Comparison of ENCODE assay signal across 8 cellular contexts in genomic region chr10:102225646-102226541, GRCh38. TPM values are rescaled to one million over a fixed set of nuclear protein-coding genes. Genes with fewer than 3 reads are reported as not detected.
A peak's percentile ranks its signal among the peaks of the same experiment; 100 is the strongest.
DNase-seq lines count a peak whose midpoint lies in the region; ATAC-seq, FAIRE-seq and TF ChIP-seq lines count a peak whose summit lies in the region.

A gene with protein sequence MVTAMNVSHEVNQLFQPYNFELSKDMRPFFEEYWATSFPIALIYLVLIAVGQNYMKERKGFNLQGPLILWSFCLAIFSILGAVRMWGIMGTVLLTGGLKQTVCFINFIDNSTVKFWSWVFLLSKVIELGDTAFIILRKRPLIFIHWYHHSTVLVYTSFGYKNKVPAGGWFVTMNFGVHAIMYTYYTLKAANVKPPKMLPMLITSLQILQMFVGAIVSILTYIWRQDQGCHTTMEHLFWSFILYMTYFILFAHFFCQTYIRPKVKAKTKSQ (plus strand): TSS chr10:102226299. CDS start chr10:102226549, 250 bp downstream.

- CTCF ChIA-PET in activated naive CD4-positive, alpha-beta T cell treated with anti-CD3 and anti-CD28 coated beads, Interleukin-2, amount 10 ng/mL, durations not matched to agents 7 days and 5 days (lab: Charles Lee), result interaction anchor here (0.8 to 17.6 kb wide), 8 partner anchors 14 to 438 kb away, joined by 3 to 693 read pairs (median 4); partner anchors contain the start of gene NFKB2

- peaks cover 22% of the 10 kb centered on the region for H3K4me1 ChIP-seq in CD4-positive, CD25-positive, alpha-beta regulatory T cell (ENCODE audit: control insufficient read depth, insufficient read depth, low read length, poor library complexity, severe bottlenecking)
- H3K4me1 ChIP-seq in neutrophil (ENCODE audit: control insufficient read depth in 1 of 2, insufficient read depth in 1 of 2, low read depth in 1 of 2, low read length in 1 of 2), result peaks cover 39 to 41% of the 10 kb centered on the region in 2 experiments

- ATAC-seq in CD4-positive, CD25-positive, alpha-beta regulatory T cell (ENCODE audit: low read depth in 2 of 2), result peak; percentile 90 to 91
- ATAC-seq in GM21367 (IDR thresholded peaks at IDR 0.05; ENCODE audit: unreplicated experiment), result peak; percentile 89

- peaks cover 0 to 2% (median 0%) of the 10 kb centered on the region in 7 donors for H3K9me3 Mint-ChIP-seq in CD4-positive, CD25-positive, alpha-beta regulatory T cell
- no peaks in the 10 kb centered on the region for H3K9me3 Mint-ChIP-seq in activated naive CD4-positive, alpha-beta T cell treated with anti-CD3 and anti-CD28 coated beads, Interleukin-2, amount 10 ng/mL, durations not matched to agents 7 days and 5 days

- no peaks in the 10 kb centered on the region for H3K36me3 ChIP-seq in CD4-positive, CD25-positive, alpha-beta regulatory T cell (ENCODE audit: control insufficient read depth, insufficient read depth, low read length)
- H3K36me3 ChIP-seq in neutrophil, result no peaks in the 10 kb centered on the region

- H3K27me3 ChIP-seq in CD4-positive, CD25-positive, alpha-beta regulatory T cell (ENCODE audit: control insufficient read depth, insufficient read depth, low read length), result peaks cover 24% of the 10 kb centered on the region
- H3K27me3 ChIP-seq in neutrophil, result peaks cover 22% of the 10 kb centered on the region

- peak; percentile 54 for TF ChIP-seq CTCF in neutrophil (IDR thresholded peaks at IDR 0.05)

- DNase-seq in CD4-positive, CD25-positive, alpha-beta regulatory T cell, result peak; percentile 75 to 94 (median 79)
- peak; percentile 75 for DNase-seq in HTR-8/SVneo (ENCODE audit: insufficient read length, low spot score)
- DNase-seq in SIG-M5 treated with dmso at 0.1 percent for 504 hours (lab: John Stamatoyannopoulos, UW; ENCODE audit: unreplicated experiment), result peak; percentile 94
- peak; percentile 93 for DNase-seq in activated naive CD4-positive, alpha-beta T cell treated with anti-CD3 and anti-CD28 coated beads, Interleukin-2, amount 10 ng/mL, durations not matched to agents 7 days and 5 days
- peak; percentile 88 to 96 for DNase-seq in frontal cortex (ENCODE audit: low spot score in 2 of 2)
- peak; percentile 89 for DNase-seq in stromal cell of bone marrow (ENCODE audit: low read depth)

- H3K36me3 Mint-ChIP-seq in CD4-positive, CD25-positive, alpha-beta regulatory T cell, result no peaks in the 10 kb centered on the region
- no peaks in the 10 kb centered on the region for H3K36me3 Mint-ChIP-seq in activated naive CD4-positive, alpha-beta T cell treated with anti-CD3 and anti-CD28 coated beads, Interleukin-2, amount 10 ng/mL, durations not matched to agents 7 days and 5 days

- H3K9me3 ChIP-seq in CD4-positive, CD25-positive, alpha-beta regulatory T cell (ENCODE audit: control insufficient read depth in 2 of 2, low read length in 2 of 2), result no peaks in the 10 kb centered on the region
- no peaks in the 10 kb centered on the region for H3K9me3 ChIP-seq in neutrophil

- FAIRE-seq in HTR-8/SVneo (lab: Jason Lieb, UNC) (no peak), frontal cortex (lab: Jason Lieb, UNC) (no peak)

- H3K27ac ChIP-seq in CD4-positive, CD25-positive, alpha-beta regulatory T cell (ENCODE audit: insufficient read depth, low read length, poor library complexity, severe bottlenecking), result no peak within 1 kb of the TSS
- H3K27ac ChIP-seq in neutrophil, result peak within 1 kb of the TSS; percentile 65

- H3K4me3 Mint-ChIP-seq in CD4-positive, CD25-positive, alpha-beta regulatory T cell, result peak within 1 kb of the TSS; percentile 62 to 87 (median 83)
- H3K4me3 Mint-ChIP-seq in activated naive CD4-positive, alpha-beta T cell treated with anti-CD3 and anti-CD28 coated beads, Interleukin-2, amount 10 ng/mL, durations not matched to agents 7 days and 5 days, result peak within 1 kb of the TSS; percentile 38

- H3K27me3 Mint-ChIP-seq in CD4-positive, CD25-positive, alpha-beta regulatory T cell, result peaks cover 69% of the 10 kb centered on the region
- peaks cover 72% of the 10 kb centered on the region for H3K27me3 Mint-ChIP-seq in activated naive CD4-positive, alpha-beta T cell treated with anti-CD3 and anti-CD28 coated beads, Interleukin-2, amount 10 ng/mL, durations not matched to agents 7 days and 5 days

- peak within 1 kb of the TSS; percentile 52 for H3K4me3 ChIP-seq in CD4-positive, CD25-positive, alpha-beta regulatory T cell (ENCODE audit: low read depth, low read length)
- H3K4me3 ChIP-seq in neutrophil (ENCODE audit: low read depth in 1 of 2, low read length in 1 of 2), result peak within 1 kb of the TSS; percentile 69 to 82

- peak within 1 kb of the TSS in 2 of 3 donors; percentile 56 to 84 for H3K27ac Mint-ChIP-seq in CD4-positive, CD25-positive, alpha-beta regulatory T cell
- H3K27ac Mint-ChIP-seq in activated naive CD4-positive, alpha-beta T cell treated with anti-CD3 and anti-CD28 coated beads, Interleukin-2, amount 10 ng/mL, durations not matched to agents 7 days and 5 days, result no peak within 1 kb of the TSS

- H3K4me1 Mint-ChIP-seq in CD4-positive, CD25-positive, alpha-beta regulatory T cell, result peaks cover 0 to 38% (median 12%) of the 10 kb centered on the region in 4 donors
- peaks cover 25% of the 10 kb centered on the region for H3K4me1 Mint-ChIP-seq in activated naive CD4-positive, alpha-beta T cell treated with anti-CD3 and anti-CD28 coated beads, Interleukin-2, amount 10 ng/mL, durations not matched to agents 7 days and 5 days

RNA-seq across cellular contexts. Expression of the gene that starts here (rescaled TPM):
- total RNA-seq in CD4-positive, CD25-positive, alpha-beta regulatory T cell, result not detected
- under 1 TPM in 1 of 4 donors, not detected in 3; 0.16 TPM for polyA plus RNA-seq in CD4-positive, CD25-positive, alpha-beta regulatory T cell
- not detected for total RNA-seq in frontal cortex

Comparison
In these comparisons a context has a peak if more than half of its experiments do, and no peak if none do; other contexts are left out.
1. Peak in DNase-seq, ATAC-seq and H3K4me3 ChIP-seq in CD4-positive, CD25-positive, alpha-beta regulatory T cell; RNA of the gene not detected or under 1 TPM.
2. Peak in DNase-seq in frontal cortex; RNA of the gene not detected or under 1 TPM.